ENCODE assay signal across 24 cellular contexts in genomic region chr6:78525961-78526360, GRCh38.
"Had no signal": no experiment of that assay in that cellular context is flagged by ENCODE, and none has a peak within 500 bp of the region (broad histone marks: within the 10 kb centered on the region; RNA-seq: fewer than 3 reads in every experiment).

No MANE protein-coding gene starts in this region.

- H3K4me1 ChIP-seq: adrenal gland had no signal

- H2AFZ ChIP-seq: PC-9 had no signal

- H3K4me1 Mint-ChIP-seq: activated B cell treated with CpG ODN at 0.5 μM for 24 hours; activated CD4-positive, alpha-beta T cell treated with anti-CD3 and anti-CD28 coated beads, Interleukin-2, amount 10 ng/mL, durations not matched to agents 7 days and 5 days; activated naive CD8-positive, alpha-beta T cell treated with anti-CD3 and anti-CD28 coated beads, Interleukin-2, amount 10 ng/mL, durations not matched to agents 7 days and 5 days; T-cell had no signal

- H3K27me3 Mint-ChIP-seq: activated B cell treated with CpG ODN at 0.5 μM for 24 hours; activated CD4-positive, alpha-beta memory T cell treated with anti-CD3 and anti-CD28 coated beads for 36 hours; activated CD4-positive, alpha-beta T cell treated with anti-CD3 and anti-CD28 coated beads, Interleukin-2, amount 10 ng/mL, durations not matched to agents 7 days and 5 days; activated naive CD8-positive, alpha-beta T cell treated with anti-CD3 and anti-CD28 coated beads, Interleukin-2, amount 10 ng/mL, durations not matched to agents 7 days and 5 days had no signal

- H3K36me3 ChIP-seq: adrenal gland, brain microvascular endothelial cell, cardiac muscle cell, MG63 had no signal

- H3K4me3 ChIP-seq: adrenal gland, cardiac muscle cell, MG63, PC-9 had no signal

- H3K9me3 Mint-ChIP-seq: activated B cell treated with CpG ODN at 0.5 μM for 24 hours; activated CD4-positive, alpha-beta T cell treated with anti-CD3 and anti-CD28 coated beads, Interleukin-2, amount 10 ng/mL, durations not matched to agents 7 days and 5 days; activated naive CD4-positive, alpha-beta T cell treated with anti-CD3 and anti-CD28 coated beads for 36 hours; activated naive CD8-positive, alpha-beta T cell treated with anti-CD3 and anti-CD28 coated beads, Interleukin-2, amount 10 ng/mL, durations not matched to agents 7 days and 5 days; activated T-cell treated with anti-CD3 and anti-CD28 coated beads, Interleukin-2, amount 50 U/mL, for 4 hours had no signal

- H3K36me3 Mint-ChIP-seq: activated CD4-positive, alpha-beta memory T cell treated with anti-CD3 and anti-CD28 coated beads for 36 hours; activated naive CD8-positive, alpha-beta T cell treated with anti-CD3 and anti-CD28 coated beads, Interleukin-2, amount 10 ng/mL, durations not matched to agents 7 days and 5 days; T-cell had no signal

- ATAC-seq: activated T-cell treated with anti-CD3 and anti-CD28 coated beads, Interleukin-2, amount 50 U/mL, for 4 hours; T-cell had no signal

- H3K4me2 ChIP-seq: PC-9 had no signal

- H3K4me3 Mint-ChIP-seq: activated B cell treated with CpG ODN at 0.5 μM for 24 hours; activated CD4-positive, alpha-beta memory T cell treated with anti-CD3 and anti-CD28 coated beads for 36 hours; activated CD4-positive, alpha-beta T cell treated with anti-CD3 and anti-CD28 coated beads, Interleukin-2, amount 10 ng/mL, durations not matched to agents 7 days and 5 days; activated naive CD4-positive, alpha-beta T cell treated with anti-CD3 and anti-CD28 coated beads for 36 hours; activated naive CD8-positive, alpha-beta T cell treated with anti-CD3 and anti-CD28 coated beads, Interleukin-2, amount 10 ng/mL, durations not matched to agents 7 days and 5 days; activated T-cell treated with anti-CD3 and anti-CD28 coated beads, Interleukin-2, amount 50 U/mL, for 4 hours; T-cell had no signal

- H3K27ac Mint-ChIP-seq: activated B cell treated with CpG ODN at 0.5 μM for 24 hours; activated CD4-positive, alpha-beta memory T cell treated with anti-CD3 and anti-CD28 coated beads for 36 hours; activated CD4-positive, alpha-beta T cell treated with anti-CD3 and anti-CD28 coated beads, Interleukin-2, amount 10 ng/mL, durations not matched to agents 7 days and 5 days; activated naive CD4-positive, alpha-beta T cell treated with anti-CD3 and anti-CD28 coated beads for 36 hours; activated naive CD8-positive, alpha-beta T cell treated with anti-CD3 and anti-CD28 coated beads, Interleukin-2, amount 10 ng/mL, durations not matched to agents 7 days and 5 days; T-cell had no signal

- H3K27me3 ChIP-seq: adrenal gland, brain microvascular endothelial cell, cardiac muscle cell, MG63 had no signal

- DNase-seq: activated B cell treated with CpG ODN at 0.5 μM for 24 hours; activated CD4-positive, alpha-beta memory T cell treated with anti-CD3 and anti-CD28 coated beads for 36 hours; activated CD4-positive, alpha-beta T cell treated with anti-CD3 and anti-CD28 coated beads, Interleukin-2, amount 10 ng/mL, durations not matched to agents 7 days and 5 days; activated CD8-positive, alpha-beta memory T cell treated with anti-CD3 and anti-CD28 coated beads for 24 hours; activated effector memory CD4-positive, alpha-beta T cell treated with anti-CD3 and anti-CD28 coated beads, Interleukin-2, amount 50 U/mL, for 16 hours; activated naive CD4-positive, alpha-beta T cell treated with anti-CD3 and anti-CD28 coated beads for 36 hours; activated naive CD8-positive, alpha-beta T cell treated with anti-CD3 and anti-CD28 coated beads, Interleukin-2, amount 10 ng/mL, durations not matched to agents 7 days and 5 days; activated T-cell treated with anti-CD3 and anti-CD28 coated beads, Interleukin-2, amount 50 U/mL, for 4 hours; adrenal gland; brain microvascular endothelial cell; cerebellar nuclear complex; MG63; NCI-H1105; NCI-H1436; NCI-H1694 treated with DMSO at 0.1 percent for 48 hours; NCI-H2029 treated with DMSO at 0.1 percent for 48 hours; NCI-H446; NCI-H524; PC-9; SHP77 treated with DMSO at 0.1 percent for 48 hours; T-cell; T-helper 2 cell; T1000 had no signal

- H3K27ac ChIP-seq: adrenal gland, brain microvascular endothelial cell, cardiac muscle cell, PC-9 had no signal
